Comparison of ENCODE assay signal across 1 cellular context in the genomic region with DNA sequence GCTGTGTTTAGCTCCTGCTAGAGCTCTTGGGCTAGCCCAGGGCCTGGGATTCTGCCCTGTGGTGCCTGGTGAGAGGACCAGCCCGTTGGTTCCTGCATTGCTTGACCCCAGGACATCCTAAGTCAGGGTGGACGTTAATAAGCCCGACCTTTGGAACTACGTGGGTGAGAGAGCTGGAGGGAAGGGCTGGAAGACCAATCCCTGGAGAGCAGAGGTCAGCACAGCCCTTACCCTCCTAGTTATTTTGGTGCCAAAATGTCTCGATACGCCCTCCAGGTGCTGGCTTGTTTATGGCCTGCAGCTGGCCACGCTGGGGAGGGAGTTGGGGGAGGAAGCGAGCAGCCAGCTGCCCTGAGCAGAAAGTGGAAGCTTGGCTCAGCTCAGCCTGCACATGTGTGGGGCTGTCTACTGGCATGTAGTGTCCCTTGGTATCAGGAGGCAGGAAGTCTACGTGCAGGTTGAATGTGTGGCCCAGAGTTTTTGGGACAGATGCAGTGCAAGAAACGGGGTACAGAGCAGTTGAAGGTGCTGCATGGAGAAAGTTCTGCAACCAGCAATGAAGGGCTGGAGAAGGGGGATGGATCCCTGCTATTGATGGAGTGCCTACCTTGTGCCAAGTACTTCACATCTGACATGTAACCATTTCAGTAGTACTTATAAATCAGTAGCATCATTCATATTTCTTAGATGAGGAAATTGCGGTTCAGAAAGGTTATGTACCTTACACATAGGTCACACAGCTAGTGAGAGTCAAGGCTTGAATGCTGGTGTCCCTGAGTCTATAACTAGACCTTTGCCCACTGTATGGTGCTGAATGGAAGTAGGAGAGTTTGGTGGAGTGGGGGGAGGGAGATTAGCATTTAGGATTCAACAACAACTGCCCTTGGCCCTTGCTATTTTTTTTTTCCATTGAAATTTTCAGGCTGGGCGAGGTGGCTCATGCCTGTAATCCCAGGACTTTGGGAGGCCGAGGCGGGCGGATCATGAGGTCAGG.
TF ChIP-seq lines count a peak whose summit lies in the region.

No MANE protein-coding gene starts in this region.

TF ChIP-seq in IMR-90, 13 proteins besides CTCF, POLR2A, EP300 and RAD21:
- TF ChIP-seq CEBPB (IDR thresholded peaks at IDR 0.05; ENCODE audit: low read depth, low read length) (no peak), RFX5 (IDR thresholded peaks at IDR 0.05; ENCODE audit: low read depth, low read length) (no peak), RCOR1 (IDR thresholded peaks at IDR 0.05; ENCODE audit: insufficient replicate concordance, low read length) (no peak), FOS (IDR thresholded peaks at IDR 0.05; ENCODE audit: low read depth, low read length) (no peak), MAFK (IDR thresholded peaks at IDR 0.05; ENCODE audit: low read depth, low read length) (no peak), BHLHE40 (IDR thresholded peaks at IDR 0.05; ENCODE audit: low read depth, low read length) (no peak), MXI1 (IDR thresholded peaks at IDR 0.05; ENCODE audit: borderline replicate concordance, low read depth, low read length) (no peak), NFE2L2 (IDR thresholded peaks at IDR 0.05; ENCODE audit: low read depth, low read length) (no peak), SMC3 (IDR thresholded peaks at IDR 0.05; ENCODE audit: low read depth, low read length) (no peak), CHD1 (IDR thresholded peaks at IDR 0.05; ENCODE audit: low read depth, low read length) (no peak), MAZ (IDR thresholded peaks at IDR 0.05; ENCODE audit: borderline replicate concordance, low read depth, low read length) (no peak)
- TF ChIP-seq, protein P1, sequence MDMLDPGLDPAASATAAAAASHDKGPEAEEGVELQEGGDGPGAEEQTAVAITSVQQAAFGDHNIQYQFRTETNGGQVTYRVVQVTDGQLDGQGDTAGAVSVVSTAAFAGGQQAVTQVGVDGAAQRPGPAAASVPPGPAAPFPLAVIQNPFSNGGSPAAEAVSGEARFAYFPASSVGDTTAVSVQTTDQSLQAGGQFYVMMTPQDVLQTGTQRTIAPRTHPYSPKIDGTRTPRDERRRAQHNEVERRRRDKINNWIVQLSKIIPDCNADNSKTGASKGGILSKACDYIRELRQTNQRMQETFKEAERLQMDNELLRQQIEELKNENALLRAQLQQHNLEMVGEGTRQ (IDR thresholded peaks at IDR 0.05; ENCODE audit: low read depth, low read length) = no peak
- TF ChIP-seq, protein P2, sequence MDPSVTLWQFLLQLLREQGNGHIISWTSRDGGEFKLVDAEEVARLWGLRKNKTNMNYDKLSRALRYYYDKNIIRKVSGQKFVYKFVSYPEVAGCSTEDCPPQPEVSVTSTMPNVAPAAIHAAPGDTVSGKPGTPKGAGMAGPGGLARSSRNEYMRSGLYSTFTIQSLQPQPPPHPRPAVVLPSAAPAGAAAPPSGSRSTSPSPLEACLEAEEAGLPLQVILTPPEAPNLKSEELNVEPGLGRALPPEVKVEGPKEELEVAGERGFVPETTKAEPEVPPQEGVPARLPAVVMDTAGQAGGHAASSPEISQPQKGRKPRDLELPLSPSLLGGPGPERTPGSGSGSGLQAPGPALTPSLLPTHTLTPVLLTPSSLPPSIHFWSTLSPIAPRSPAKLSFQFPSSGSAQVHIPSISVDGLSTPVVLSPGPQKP (IDR thresholded peaks at IDR 0.05; ENCODE audit: borderline replicate concordance, low read depth, low read length) = no peak
